In the genomic region with DNA sequence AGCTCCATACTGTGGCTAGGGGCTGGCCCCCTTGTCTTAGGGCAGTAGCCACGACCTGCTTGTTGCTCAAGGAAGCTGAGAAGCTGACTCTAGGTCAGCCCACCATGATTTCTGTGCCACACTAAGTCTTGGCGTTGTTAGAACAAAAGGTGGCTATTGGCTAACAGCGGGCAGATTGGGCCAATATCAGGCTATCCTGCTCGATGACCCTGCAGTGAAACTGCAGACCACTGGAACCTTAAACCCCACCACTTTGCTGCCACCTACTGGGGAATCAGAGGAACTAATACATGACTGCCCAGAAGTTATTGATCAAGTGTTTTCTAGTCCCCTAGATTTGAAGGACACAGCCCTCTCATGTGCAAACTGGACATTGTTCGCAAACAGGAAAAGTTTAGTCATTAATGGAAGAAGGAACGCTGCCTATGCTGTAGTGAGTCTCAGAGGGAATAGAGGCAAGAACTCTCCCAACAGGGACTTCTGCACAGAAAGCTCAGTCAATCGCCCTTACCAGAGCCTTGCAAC, we compare ENCODE assay signal across 1 cellular context.
A peak's percentile ranks its signal among the peaks of the same experiment; 100 is the strongest.
TF ChIP-seq lines count a peak whose summit lies in the region.

No MANE protein-coding gene starts in this region.

TF ChIP-seq in HepG2, 621 proteins besides CTCF, POLR2A, EP300 and RAD21 (continued from another document and continues in another):
- TF ChIP-seq, protein P1, sequence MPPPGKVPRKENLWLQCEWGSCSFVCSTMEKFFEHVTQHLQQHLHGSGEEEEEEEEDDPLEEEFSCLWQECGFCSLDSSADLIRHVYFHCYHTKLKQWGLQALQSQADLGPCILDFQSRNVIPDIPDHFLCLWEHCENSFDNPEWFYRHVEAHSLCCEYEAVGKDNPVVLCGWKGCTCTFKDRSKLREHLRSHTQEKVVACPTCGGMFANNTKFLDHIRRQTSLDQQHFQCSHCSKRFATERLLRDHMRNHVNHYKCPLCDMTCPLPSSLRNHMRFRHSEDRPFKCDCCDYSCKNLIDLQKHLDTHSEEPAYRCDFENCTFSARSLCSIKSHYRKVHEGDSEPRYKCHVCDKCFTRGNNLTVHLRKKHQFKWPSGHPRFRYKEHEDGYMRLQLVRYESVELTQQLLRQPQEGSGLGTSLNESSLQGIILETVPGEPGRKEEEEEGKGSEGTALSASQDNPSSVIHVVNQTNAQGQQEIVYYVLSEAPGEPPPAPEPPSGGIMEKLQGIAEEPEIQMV (CRISPR knock-in tag; IDR thresholded peaks at IDR 0.05; ENCODE audit: low read depth) = no peak
- no peak for TF ChIP-seq NR2F1 (CRISPR knock-in tag; IDR thresholded peaks at IDR 0.05)
- TF ChIP-seq ZNF562 (CRISPR knock-in tag; IDR thresholded peaks at IDR 0.05; ENCODE audit: borderline replicate concordance) = no peak
- TF ChIP-seq ZNF451 (CRISPR knock-in tag; IDR thresholded peaks at IDR 0.05) = no peak
- no peak for TF ChIP-seq NFATC3 (CRISPR knock-in tag; IDR thresholded peaks at IDR 0.05)
- no peak for TF ChIP-seq TGIF2 (CRISPR knock-in tag; IDR thresholded peaks at IDR 0.05)
- no peak for TF ChIP-seq PCBP2 (optimal IDR thresholded peaks at IDR 0.05; ENCODE audit: low read depth, low read length, poor library complexity, severe bottlenecking)
- TF ChIP-seq TSC22D2 (CRISPR knock-in tag; IDR thresholded peaks at IDR 0.05; ENCODE audit: borderline replicate concordance) = no peak
- TF ChIP-seq KLF12 (CRISPR knock-in tag; IDR thresholded peaks at IDR 0.05; ENCODE audit: borderline replicate concordance) = no peak
- no peak for TF ChIP-seq ZNF136 (CRISPR knock-in tag; IDR thresholded peaks at IDR 0.05; ENCODE audit: low read depth)
- peak; percentile 67; the same call in 1 of the 2 replicates for TF ChIP-seq ZSCAN25 (CRISPR knock-in tag; IDR thresholded peaks at IDR 0.05)
- no peak for TF ChIP-seq TAF15 (IDR thresholded peaks at IDR 0.05; ENCODE audit: low read depth, low read length, poor library complexity, severe bottlenecking)
- TF ChIP-seq, protein P2, sequence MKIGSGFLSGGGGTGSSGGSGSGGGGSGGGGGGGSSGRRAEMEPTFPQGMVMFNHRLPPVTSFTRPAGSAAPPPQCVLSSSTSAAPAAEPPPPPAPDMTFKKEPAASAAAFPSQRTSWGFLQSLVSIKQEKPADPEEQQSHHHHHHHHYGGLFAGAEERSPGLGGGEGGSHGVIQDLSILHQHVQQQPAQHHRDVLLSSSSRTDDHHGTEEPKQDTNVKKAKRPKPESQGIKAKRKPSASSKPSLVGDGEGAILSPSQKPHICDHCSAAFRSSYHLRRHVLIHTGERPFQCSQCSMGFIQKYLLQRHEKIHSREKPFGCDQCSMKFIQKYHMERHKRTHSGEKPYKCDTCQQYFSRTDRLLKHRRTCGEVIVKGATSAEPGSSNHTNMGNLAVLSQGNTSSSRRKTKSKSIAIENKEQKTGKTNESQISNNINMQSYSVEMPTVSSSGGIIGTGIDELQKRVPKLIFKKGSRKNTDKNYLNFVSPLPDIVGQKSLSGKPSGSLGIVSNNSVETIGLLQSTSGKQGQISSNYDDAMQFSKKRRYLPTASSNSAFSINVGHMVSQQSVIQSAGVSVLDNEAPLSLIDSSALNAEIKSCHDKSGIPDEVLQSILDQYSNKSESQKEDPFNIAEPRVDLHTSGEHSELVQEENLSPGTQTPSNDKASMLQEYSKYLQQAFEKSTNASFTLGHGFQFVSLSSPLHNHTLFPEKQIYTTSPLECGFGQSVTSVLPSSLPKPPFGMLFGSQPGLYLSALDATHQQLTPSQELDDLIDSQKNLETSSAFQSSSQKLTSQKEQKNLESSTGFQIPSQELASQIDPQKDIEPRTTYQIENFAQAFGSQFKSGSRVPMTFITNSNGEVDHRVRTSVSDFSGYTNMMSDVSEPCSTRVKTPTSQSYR (CRISPR knock-in tag; IDR thresholded peaks at IDR 0.05; ENCODE audit: borderline replicate concordance) = no peak
- TF ChIP-seq, protein P3, sequence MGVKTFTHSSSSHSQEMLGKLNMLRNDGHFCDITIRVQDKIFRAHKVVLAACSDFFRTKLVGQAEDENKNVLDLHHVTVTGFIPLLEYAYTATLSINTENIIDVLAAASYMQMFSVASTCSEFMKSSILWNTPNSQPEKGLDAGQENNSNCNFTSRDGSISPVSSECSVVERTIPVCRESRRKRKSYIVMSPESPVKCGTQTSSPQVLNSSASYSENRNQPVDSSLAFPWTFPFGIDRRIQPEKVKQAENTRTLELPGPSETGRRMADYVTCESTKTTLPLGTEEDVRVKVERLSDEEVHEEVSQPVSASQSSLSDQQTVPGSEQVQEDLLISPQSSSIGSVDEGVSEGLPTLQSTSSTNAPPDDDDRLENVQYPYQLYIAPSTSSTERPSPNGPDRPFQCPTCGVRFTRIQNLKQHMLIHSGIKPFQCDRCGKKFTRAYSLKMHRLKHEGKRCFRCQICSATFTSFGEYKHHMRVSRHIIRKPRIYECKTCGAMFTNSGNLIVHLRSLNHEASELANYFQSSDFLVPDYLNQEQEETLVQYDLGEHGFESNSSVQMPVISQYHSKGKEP (CRISPR knock-in tag; IDR thresholded peaks at IDR 0.05) = no peak
- TF ChIP-seq ZNF629 (CRISPR knock-in tag; conservative IDR thresholded peaks at IDR 0.05) = no peak
- TF ChIP-seq, protein P4, sequence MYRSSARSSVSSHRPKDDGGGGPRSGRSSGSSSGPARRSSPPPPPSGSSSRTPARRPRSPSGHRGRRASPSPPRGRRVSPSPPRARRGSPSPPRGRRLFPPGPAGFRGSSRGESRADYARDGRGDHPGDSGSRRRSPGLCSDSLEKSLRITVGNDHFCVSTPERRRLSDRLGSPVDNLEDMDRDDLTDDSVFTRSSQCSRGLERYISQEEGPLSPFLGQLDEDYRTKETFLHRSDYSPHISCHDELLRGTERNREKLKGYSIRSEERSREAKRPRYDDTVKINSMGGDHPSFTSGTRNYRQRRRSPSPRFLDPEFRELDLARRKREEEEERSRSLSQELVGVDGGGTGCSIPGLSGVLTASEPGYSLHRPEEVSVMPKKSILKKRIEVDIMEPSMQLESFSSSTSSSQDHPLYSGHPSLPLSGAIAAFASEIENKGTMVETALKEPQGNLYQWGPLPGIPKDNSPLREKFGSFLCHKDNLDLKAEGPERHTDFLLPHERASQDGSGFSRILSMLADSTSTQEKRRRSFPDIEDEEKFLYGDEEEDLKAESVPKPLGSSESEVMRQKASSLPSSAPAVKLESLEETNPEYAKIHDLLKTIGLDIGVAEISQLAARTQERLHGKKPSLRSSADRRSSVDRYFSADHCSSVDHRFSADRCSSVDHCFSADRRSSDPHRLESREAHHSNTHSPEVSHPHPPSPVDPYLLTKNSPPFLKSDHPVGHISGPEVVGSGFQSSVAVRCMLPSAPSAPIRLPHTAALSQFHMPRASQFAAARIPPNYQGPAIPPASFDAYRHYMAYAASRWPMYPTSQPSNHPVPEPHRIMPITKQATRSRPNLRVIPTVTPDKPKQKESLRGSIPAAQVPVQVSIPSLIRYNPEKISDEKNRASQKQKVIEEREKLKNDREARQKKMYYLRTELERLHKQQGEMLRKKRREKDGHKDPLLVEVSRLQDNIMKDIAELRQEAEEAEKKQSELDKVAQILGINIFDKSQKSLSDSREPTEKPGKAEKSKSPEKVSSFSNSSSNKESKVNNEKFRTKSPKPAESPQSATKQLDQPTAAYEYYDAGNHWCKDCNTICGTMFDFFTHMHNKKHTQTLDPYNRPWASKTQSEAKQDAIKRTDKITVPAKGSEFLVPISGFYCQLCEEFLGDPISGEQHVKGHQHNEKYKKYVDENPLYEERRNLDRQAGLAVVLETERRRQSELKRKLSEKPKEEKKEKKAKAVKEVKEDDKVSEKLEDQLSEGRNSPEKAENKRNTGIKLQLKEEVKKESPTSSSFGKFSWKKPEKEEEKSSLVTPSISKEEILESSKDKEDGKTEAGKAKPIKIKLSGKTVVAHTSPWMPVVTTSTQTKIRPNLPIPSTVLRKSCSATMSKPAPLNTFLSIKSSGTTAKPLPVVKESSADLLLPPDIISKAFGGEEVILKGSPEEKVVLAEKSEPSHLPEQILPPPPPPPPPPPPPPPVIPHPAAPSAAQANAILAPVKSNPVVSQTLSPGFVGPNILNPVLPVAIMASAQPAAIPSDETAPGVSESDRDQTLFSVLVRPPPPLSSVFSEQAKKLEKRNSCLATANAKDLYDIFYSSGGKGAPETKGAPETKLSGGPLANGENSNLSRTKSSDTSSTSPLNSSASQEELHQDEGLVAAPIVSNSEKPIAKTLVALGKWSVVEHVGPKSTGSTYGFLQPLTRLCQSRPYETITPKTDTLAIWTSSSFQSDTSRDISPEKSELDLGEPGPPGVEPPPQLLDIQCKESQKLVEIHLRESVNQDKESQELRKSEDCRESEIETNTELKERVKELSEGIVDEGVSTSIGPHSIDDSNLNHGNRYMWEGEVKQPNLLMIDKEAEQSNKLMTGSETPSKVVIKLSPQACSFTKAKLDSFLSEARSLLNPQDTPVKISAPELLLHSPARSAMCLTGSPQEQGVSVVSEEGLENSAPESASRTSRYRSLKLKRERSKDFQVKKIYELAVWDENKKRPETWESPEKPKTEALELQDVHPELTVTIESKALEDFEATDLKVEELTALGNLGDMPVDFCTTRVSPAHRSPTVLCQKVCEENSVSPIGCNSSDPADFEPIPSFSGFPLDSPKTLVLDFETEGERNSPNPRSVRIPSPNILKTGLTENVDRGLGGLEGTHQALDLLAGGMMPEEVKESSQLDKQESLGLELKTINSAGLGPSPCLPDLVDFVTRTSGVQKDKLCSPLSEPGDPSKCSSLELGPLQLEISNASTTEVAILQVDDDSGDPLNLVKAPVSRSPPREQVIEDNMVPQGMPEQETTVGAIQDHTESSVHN (CRISPR knock-in tag; IDR thresholded peaks at IDR 0.05) = no peak
- 0 out of 2 replicates have a peak, but pooled peaks have one; percentile 59 for TF ChIP-seq ZNF44 (CRISPR knock-in tag; IDR thresholded peaks at IDR 0.05)
- no peak for TF ChIP-seq ZNF264 (CRISPR knock-in tag; IDR thresholded peaks at IDR 0.05)
- no peak for TF ChIP-seq MAF1 (CRISPR knock-in tag; IDR thresholded peaks at IDR 0.05; ENCODE audit: borderline replicate concordance)
- TF ChIP-seq TBL1XR1 (IDR thresholded peaks at IDR 0.05; ENCODE audit: borderline replicate concordance, low read length, partially characterized antibody) = no peak
- TF ChIP-seq POLR2AphosphoS5 (IDR thresholded peaks at IDR 0.05; ENCODE audit: low read depth, low read length) = no peak
- TF ChIP-seq, protein P5, sequence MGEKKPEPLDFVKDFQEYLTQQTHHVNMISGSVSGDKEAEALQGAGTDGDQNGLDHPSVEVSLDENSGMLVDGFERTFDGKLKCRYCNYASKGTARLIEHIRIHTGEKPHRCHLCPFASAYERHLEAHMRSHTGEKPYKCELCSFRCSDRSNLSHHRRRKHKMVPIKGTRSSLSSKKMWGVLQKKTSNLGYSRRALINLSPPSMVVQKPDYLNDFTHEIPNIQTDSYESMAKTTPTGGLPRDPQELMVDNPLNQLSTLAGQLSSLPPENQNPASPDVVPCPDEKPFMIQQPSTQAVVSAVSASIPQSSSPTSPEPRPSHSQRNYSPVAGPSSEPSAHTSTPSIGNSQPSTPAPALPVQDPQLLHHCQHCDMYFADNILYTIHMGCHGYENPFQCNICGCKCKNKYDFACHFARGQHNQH (CRISPR knock-in tag; IDR thresholded peaks at IDR 0.05) = peak; percentile 73; the same call in 1 of the 2 replicates
- TF ChIP-seq ZNF570 (CRISPR knock-in tag; IDR thresholded peaks at IDR 0.05; ENCODE audit: borderline replicate concordance) = no peak
- TF ChIP-seq, protein P6, sequence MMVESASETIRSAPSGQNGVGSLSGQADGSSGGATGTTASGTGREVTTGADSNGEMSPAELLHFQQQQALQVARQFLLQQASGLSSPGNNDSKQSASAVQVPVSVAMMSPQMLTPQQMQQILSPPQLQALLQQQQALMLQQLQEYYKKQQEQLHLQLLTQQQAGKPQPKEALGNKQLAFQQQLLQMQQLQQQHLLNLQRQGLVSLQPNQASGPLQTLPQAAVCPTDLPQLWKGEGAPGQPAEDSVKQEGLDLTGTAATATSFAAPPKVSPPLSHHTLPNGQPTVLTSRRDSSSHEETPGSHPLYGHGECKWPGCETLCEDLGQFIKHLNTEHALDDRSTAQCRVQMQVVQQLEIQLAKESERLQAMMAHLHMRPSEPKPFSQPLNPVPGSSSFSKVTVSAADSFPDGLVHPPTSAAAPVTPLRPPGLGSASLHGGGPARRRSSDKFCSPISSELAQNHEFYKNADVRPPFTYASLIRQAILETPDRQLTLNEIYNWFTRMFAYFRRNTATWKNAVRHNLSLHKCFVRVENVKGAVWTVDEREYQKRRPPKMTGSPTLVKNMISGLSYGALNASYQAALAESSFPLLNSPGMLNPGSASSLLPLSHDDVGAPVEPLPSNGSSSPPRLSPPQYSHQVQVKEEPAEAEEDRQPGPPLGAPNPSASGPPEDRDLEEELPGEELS (CRISPR knock-in tag; IDR thresholded peaks at IDR 0.05) = peak; percentile 39; the same call in 1 of the 2 replicates
- TF ChIP-seq SAFB2 (CRISPR knock-in tag; IDR thresholded peaks at IDR 0.05; ENCODE audit: borderline replicate concordance, low read depth) = no peak
- peak; percentile 45; the same call in 1 of the 2 replicates for TF ChIP-seq ZNF441 (CRISPR knock-in tag; IDR thresholded peaks at IDR 0.05; ENCODE audit: borderline replicate concordance)
- TF ChIP-seq TEAD2 (CRISPR knock-in tag; IDR thresholded peaks at IDR 0.05) = no peak
- no peak for TF ChIP-seq ZSCAN22 (CRISPR knock-in tag; IDR thresholded peaks at IDR 0.05)
- TF ChIP-seq, protein P7, sequence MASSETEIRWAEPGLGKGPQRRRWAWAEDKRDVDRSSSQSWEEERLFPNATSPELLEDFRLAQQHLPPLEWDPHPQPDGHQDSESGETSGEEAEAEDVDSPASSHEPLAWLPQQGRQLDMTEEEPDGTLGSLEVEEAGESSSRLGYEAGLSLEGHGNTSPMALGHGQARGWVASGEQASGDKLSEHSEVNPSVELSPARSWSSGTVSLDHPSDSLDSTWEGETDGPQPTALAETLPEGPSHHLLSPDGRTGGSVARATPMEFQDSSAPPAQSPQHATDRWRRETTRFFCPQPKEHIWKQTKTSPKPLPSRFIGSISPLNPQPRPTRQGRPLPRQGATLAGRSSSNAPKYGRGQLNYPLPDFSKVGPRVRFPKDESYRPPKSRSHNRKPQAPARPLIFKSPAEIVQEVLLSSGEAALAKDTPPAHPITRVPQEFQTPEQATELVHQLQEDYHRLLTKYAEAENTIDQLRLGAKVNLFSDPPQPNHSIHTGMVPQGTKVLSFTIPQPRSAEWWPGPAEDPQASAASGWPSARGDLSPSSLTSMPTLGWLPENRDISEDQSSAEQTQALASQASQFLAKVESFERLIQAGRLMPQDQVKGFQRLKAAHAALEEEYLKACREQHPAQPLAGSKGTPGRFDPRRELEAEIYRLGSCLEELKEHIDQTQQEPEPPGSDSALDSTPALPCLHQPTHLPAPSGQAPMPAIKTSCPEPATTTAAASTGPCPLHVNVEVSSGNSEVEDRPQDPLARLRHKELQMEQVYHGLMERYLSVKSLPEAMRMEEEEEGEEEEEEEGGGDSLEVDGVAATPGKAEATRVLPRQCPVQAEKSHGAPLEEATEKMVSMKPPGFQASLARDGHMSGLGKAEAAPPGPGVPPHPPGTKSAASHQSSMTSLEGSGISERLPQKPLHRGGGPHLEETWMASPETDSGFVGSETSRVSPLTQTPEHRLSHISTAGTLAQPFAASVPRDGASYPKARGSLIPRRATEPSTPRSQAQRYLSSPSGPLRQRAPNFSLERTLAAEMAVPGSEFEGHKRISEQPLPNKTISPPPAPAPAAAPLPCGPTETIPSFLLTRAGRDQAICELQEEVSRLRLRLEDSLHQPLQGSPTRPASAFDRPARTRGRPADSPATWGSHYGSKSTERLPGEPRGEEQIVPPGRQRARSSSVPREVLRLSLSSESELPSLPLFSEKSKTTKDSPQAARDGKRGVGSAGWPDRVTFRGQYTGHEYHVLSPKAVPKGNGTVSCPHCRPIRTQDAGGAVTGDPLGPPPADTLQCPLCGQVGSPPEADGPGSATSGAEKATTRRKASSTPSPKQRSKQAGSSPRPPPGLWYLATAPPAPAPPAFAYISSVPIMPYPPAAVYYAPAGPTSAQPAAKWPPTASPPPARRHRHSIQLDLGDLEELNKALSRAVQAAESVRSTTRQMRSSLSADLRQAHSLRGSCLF (CRISPR knock-in tag; IDR thresholded peaks at IDR 0.05; ENCODE audit: borderline replicate concordance) = no peak
- no peak for TF ChIP-seq ZNF790 (CRISPR knock-in tag; IDR thresholded peaks at IDR 0.05; ENCODE audit: borderline replicate concordance)
